ENCODE assay signal across 8 cellular contexts in the genomic region with DNA sequence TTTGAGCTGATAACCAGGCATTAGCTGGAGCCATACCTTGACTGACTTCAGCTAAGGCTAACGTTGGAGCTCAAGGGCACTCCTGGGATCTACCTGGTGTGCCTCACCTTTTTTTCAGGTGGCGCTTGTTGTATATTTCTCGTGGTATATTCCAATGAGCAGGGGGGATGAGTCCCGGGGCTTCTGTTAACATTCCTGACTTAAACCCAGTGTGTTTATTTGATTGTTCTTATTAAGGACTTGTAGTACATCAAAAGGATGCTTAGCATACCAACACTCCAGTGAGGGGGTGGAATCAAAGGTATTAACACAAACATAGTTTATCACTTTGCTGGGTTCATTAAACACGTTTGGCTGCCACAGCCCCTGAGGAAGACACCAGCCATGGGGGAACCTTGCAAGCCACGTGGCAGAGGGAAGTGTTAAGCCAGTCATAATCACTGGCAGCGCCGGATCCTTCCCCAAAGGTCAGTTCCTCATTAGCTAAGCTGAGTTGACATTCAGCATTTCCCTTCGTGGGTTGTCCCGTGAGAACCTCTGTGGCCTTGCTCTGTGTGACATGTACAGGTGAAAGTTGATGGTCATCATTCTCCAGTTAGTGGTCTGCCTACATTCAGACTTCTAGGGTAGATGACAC.
DNase-seq lines count a peak whose midpoint lies in the region; ATAC-seq and TF ChIP-seq lines count a peak whose summit lies in the region.
"Had no signal": no experiment of that assay in that cellular context is flagged by ENCODE, and none has a peak within 500 bp of the region (broad histone marks: within the 10 kb centered on the region; RNA-seq: fewer than 3 reads in every experiment).

No MANE protein-coding gene starts in this region.

- no peaks in the 10 kb centered on the region for H3K9me3 Mint-ChIP-seq in memory B cell
- H3K9me3 Mint-ChIP-seq: T-cell had no signal

- H3K4me3 Mint-ChIP-seq in memory B cell: peak overlapping the region; percentile 55
- H3K4me3 Mint-ChIP-seq: T-cell had no signal

- 45% methylated on average over 10 of the region's 10 CpGs for WGBS in urinary bladder

- no peaks in the 10 kb centered on the region for H3K27me3 Mint-ChIP-seq in memory B cell
- H3K27me3 Mint-ChIP-seq: T-cell had no signal

- H3K4me3 ChIP-seq in brain microvascular endothelial cell (ENCODE audit: low read depth, low read length): no peak overlapping the region
- H3K4me3 ChIP-seq in urinary bladder (ENCODE audit: low read depth, low read length): no peak overlapping the region

- no peaks in the 10 kb centered on the region for H3K27me3 ChIP-seq in brain microvascular endothelial cell (replicated peaks)

- H3K36me3 ChIP-seq in brain microvascular endothelial cell (replicated peaks): peaks cover 9% of the 10 kb centered on the region
- H3K36me3 ChIP-seq in urinary bladder (ENCODE audit: insufficient read depth): no peaks in the 10 kb centered on the region

- TF ChIP-seq CTCF in brain microvascular endothelial cell (IDR thresholded peaks at IDR 0.05; ENCODE audit: low read depth, low read length, missing control alignments): no peak

- no peaks in the 10 kb centered on the region for H3K4me1 ChIP-seq in urinary bladder (ENCODE audit: insufficient read depth)

- peak overlapping the region; percentile 90 for H3K27ac Mint-ChIP-seq in memory B cell

- H3K27ac ChIP-seq in brain microvascular endothelial cell: peak overlapping the region; percentile 98
- H3K27ac ChIP-seq in urinary bladder (ENCODE audit: low read depth): peak overlapping the region; percentile 58

- in situ Hi-C loops in KBM-7 (cut with MboI; ENCODE audit: low pct_unique_long_range_greater_than_20kb, low sequenced_read_pairs): no loop called here
- in situ Hi-C loops in brain microvascular endothelial cell (cut with HindIII; ENCODE audit: low pct_ligation_motif_present, low sequenced_read_pairs): no loop called here

- DNase-seq in KBM-7: peak; percentile 75
- no peak for DNase-seq in brain microvascular endothelial cell
- peak; percentile 28 to 35 for DNase-seq in memory B cell (ENCODE audit: low spot score in 2 of 2)
- DNase-seq in NCI-H526 treated with DMSO at 0.1 percent for 48 hours (lab: John Stamatoyannopoulos, UW): no peak

- peaks cover 24% of the 10 kb centered on the region for H3K4me1 Mint-ChIP-seq in memory B cell

- ATAC-seq in GM21381 (IDR thresholded peaks at IDR 0.05; ENCODE audit: unreplicated experiment): peak; percentile 60
- ATAC-seq in memory B cell (ENCODE audit: low read depth): peak; percentile 82
- no peak for ATAC-seq in GM21367 (IDR thresholded peaks at IDR 0.05; ENCODE audit: unreplicated experiment)
- ATAC-seq: T-cell had no signal

- H3K36me3 Mint-ChIP-seq in memory B cell: peaks cover 20% of the 10 kb centered on the region

Comparison
In these comparisons a context has a peak if more than half of its experiments do, and no peak if none do; other contexts are left out.
1. DNase-seq: peak in KBM-7 (single experiment) and memory B cell (2 of 2); none in brain microvascular endothelial cell (single experiment) and NCI-H526 treated with DMSO at 0.1 percent for 48 hours (single experiment).